8 cellular contexts compared by ENCODE assay signal in genomic region chrX:129961180-129962083, GRCh38. TPM values are rescaled to one million over a fixed set of nuclear protein-coding genes. Genes with fewer than 3 reads are reported as not detected.
DNase-seq lines count a peak whose midpoint lies in the region; ATAC-seq and TF ChIP-seq lines count a peak whose summit lies in the region.

No MANE protein-coding gene starts in this region.

- DNase-seq in DMS153 (lab: John Stamatoyannopoulos, UW) (peak; percentile 81), NOMO-1 (lab: John Stamatoyannopoulos, UW; ENCODE audit: unreplicated experiment in 2 of 2) (peak; percentile 66 to 79), activated T-cell treated with anti-CD3 and anti-CD28 coated beads for 24 hours (ENCODE audit: low read depth) (peak; percentile 56), left ventricle myocardium inferior (peak; percentile 44), cerebellum (ENCODE audit: low spot score) (no peak)

- no peaks in the 10 kb centered on the region for H3K27me3 ChIP-seq in left ventricle myocardium inferior (ENCODE audit: low read depth)

- H3K4me3 ChIP-seq in left ventricle myocardium inferior (peak overlapping the region; percentile 42), skin epidermis (no peak overlapping the region)

- no peaks in the 10 kb centered on the region for H3K9me3 ChIP-seq in left ventricle myocardium inferior (replicated peaks)

- ATAC-seq in GM19328 (IDR thresholded peaks at IDR 0.05; ENCODE audit: unreplicated experiment) = peak; percentile 87
- ATAC-seq in HG03280 (IDR thresholded peaks at IDR 0.05; ENCODE audit: unreplicated experiment) = peak; percentile 89

- H3K27ac ChIP-seq in left ventricle myocardium inferior (replicated peaks) = no peak overlapping the region
- peak overlapping the region in 11 of 21 experiments; percentile 16 to 77 (median 48) for H3K27ac ChIP-seq in skin epidermis

- no peaks in the 10 kb centered on the region for H3K36me3 ChIP-seq in left ventricle myocardium inferior

- no peak for TF ChIP-seq CTCF in left ventricle myocardium inferior (IDR thresholded peaks at IDR 0.05; ENCODE audit: borderline replicate concordance)

- intact Hi-C loops in left ventricle myocardium inferior (cut with micrococcal nuclease) = no loop called here

- no peaks in the 10 kb centered on the region for H3K4me1 ChIP-seq in left ventricle myocardium inferior

RNA-seq across cellular contexts. Expression of gene BCORL1, which starts 21.0 kb away (rescaled TPM):
- 8.2 TPM for total RNA-seq in left ventricle myocardium inferior
- 3.7 TPM for total RNA-seq in cerebellum

RNA-seq across cellular contexts. Expression of gene UTP14A, which starts 55.5 kb away (rescaled TPM):
- 7.5 TPM for total RNA-seq in left ventricle myocardium inferior
- 7.3 TPM for total RNA-seq in cerebellum
